ENCODE assay signal across 8 cellular contexts in genomic region chr5:149345892-149346222, GRCh38. TPM values are rescaled to one million over a fixed set of nuclear protein-coding genes. Genes with fewer than 3 reads are reported as not detected.
DNase-seq lines count a peak whose midpoint lies in the region; ATAC-seq, FAIRE-seq and TF ChIP-seq lines count a peak whose summit lies in the region.

No MANE protein-coding gene starts in this region.

- H4K20me1 ChIP-seq in Karpas-422 (ENCODE audit: insufficient read depth, low read depth, low read length), result 0 out of 2 replicates have a peak, but pooled peaks cover 7% of the 10 kb centered on the region

- TF ChIP-seq CTCF in A549 (IDR thresholded peaks at IDR 0.05), result no peak

- peaks cover 46% of the 10 kb centered on the region for H3K79me2 ChIP-seq in Karpas-422 (ENCODE audit: low read length)

- no peak for TF ChIP-seq RAD21 in A549 (conservative IDR thresholded peaks at IDR 0.05 in 1 of 2, IDR thresholded peaks at IDR 0.05 in 1 of 2)

- no peaks in the 10 kb centered on the region for H3K9me2 ChIP-seq in Karpas-422 (replicated peaks; ENCODE audit: insufficient read depth, low read length)

- WGBS in A549 (ENCODE audit: missing lambda C conversion rate), result 2% methylated on average over 11 of the region's 11 CpGs

- FAIRE-seq in A549 (lab: Jason Lieb, UNC), result no peak

- H3K9ac ChIP-seq in Karpas-422 (ENCODE audit: low read length) (peak overlapping the region; percentile 91), adipocyte (ENCODE audit: low read length) (peak overlapping the region; percentile 94), skeletal muscle tissue (ENCODE audit: low read depth in 1 of 3, low read length in 3 of 3) (peak overlapping the region; percentile 74 to 91 (median 85))

- CTCF ChIA-PET in A549 (lab: Yijun Ruan, JAX), result interaction anchor here (0.9 to 12.7 kb wide), 12 partner anchors 11 to 614 kb away, joined by 3 to 93 read pairs (median 4); partner anchors contain the start of genes CSNK1A1 and PCYOX1L

- H3K4me3 ChIP-seq in A549 (peak overlapping the region; percentile 94), Karpas-422 (ENCODE audit: low read length) (peak overlapping the region; percentile 87), adipocyte (ENCODE audit: low read length) (peak overlapping the region; percentile 98), iPS-11a (ENCODE audit: low read depth, low read length) (peak overlapping the region; percentile 96), skeletal muscle tissue (ENCODE audit: low read length in 3 of 3) (peak overlapping the region; percentile 94 to 100 (median 99))

- peaks cover 36% of the 10 kb centered on the region for H3K36me3 ChIP-seq in Karpas-422 (ENCODE audit: insufficient read depth, low read length)
- peaks cover 54% of the 10 kb centered on the region for H3K36me3 ChIP-seq in adipocyte (ENCODE audit: control insufficient read depth, insufficient read depth, low read length, severe bottlenecking)
- peaks cover 30 to 39% (median 32%) of the 10 kb centered on the region in 3 donors for H3K36me3 ChIP-seq in skeletal muscle tissue (ENCODE audit: control insufficient read depth in 3 of 3, insufficient read depth in 3 of 3, low read length in 3 of 3)

- H3K4me1 ChIP-seq in A549 (peaks cover 23% of the 10 kb centered on the region), Karpas-422 (ENCODE audit: low read length) (peaks cover 33% of the 10 kb centered on the region), adipocyte (ENCODE audit: control insufficient read depth, insufficient read depth, low read length) (peaks cover 19% of the 10 kb centered on the region), skeletal muscle tissue (ENCODE audit: control insufficient read depth in 3 of 3, insufficient read depth in 3 of 3, low read length in 3 of 3) (peaks cover 13 to 18% (median 18%) of the 10 kb centered on the region in 3 donors)

- H3K27ac ChIP-seq in A549, result peak overlapping the region; percentile 89 to 93
- peak overlapping the region; percentile 81 for H3K27ac ChIP-seq in Karpas-422 (ENCODE audit: low read length)
- H3K27ac ChIP-seq in skeletal muscle tissue (ENCODE audit: low read depth, low read length), result peak overlapping the region; percentile 59

- TF ChIP-seq POLR2A in A549 (IDR thresholded peaks at IDR 0.05; ENCODE audit: low read length), result no peak

- no peak for TF ChIP-seq EP300 in A549 (IDR thresholded peaks at IDR 0.05)

- H3K9me3 ChIP-seq in A549 (no peaks in the 10 kb centered on the region), Karpas-422 (ENCODE audit: low read length) (no peaks in the 10 kb centered on the region), adipocyte (ENCODE audit: control insufficient read depth, low read length) (no peaks in the 10 kb centered on the region), skeletal muscle tissue (ENCODE audit: control insufficient read depth in 3 of 3, low read length in 3 of 3) (no peaks in the 10 kb centered on the region)

- no peaks in the 10 kb centered on the region for H3K27me3 ChIP-seq in Karpas-422 (ENCODE audit: low read length)
- H3K27me3 ChIP-seq in adipocyte (replicated peaks; ENCODE audit: control insufficient read depth, insufficient read depth, low read length), result no peaks in the 10 kb centered on the region
- no peaks in the 10 kb centered on the region for H3K27me3 ChIP-seq in skeletal muscle tissue (ENCODE audit: control insufficient read depth in 3 of 3, insufficient read depth in 3 of 3, low read length in 3 of 3)

- ATAC-seq in A549 (peak; percentile 17 to 22), GM18502 (IDR thresholded peaks at IDR 0.05; ENCODE audit: poor library complexity, unreplicated experiment) (peak; percentile 10)

- peak overlapping the region; percentile 83 for H3K4me2 ChIP-seq in A549
- peak overlapping the region; percentile 97 for H3K4me2 ChIP-seq in Karpas-422 (ENCODE audit: low read depth, low read length, poor library complexity, severe bottlenecking)

- POLR2A ChIA-PET in A549 (lab: Yijun Ruan, JAX), result interaction anchor here (1.3 to 2.5 kb wide), 4 partner anchors 11 to 93 kb away, joined by 3 to 34 read pairs (median 4); partner anchors contain the start of gene PCYOX1L

- DNase-seq in A549 (ENCODE audit: low read depth in 1 of 2, low spot score in 1 of 2), result peak in 1 of 2 experiments; percentile 23
- DNase-seq in Karpas-422, result peak; percentile 69
- peak; percentile 69 for DNase-seq in adipocyte (ENCODE audit: low read depth)
- no peak for DNase-seq in putamen (ENCODE audit: low spot score)
- no peak for DNase-seq in NCI-H774 (lab: John Stamatoyannopoulos, UW)

- H2AFZ ChIP-seq in Karpas-422 (ENCODE audit: low read length), result no peak overlapping the region

TF ChIP-seq in A549, 52 proteins besides CTCF, POLR2A, EP300 and RAD21:
- 0 out of 2 replicates have a peak, but pooled peaks have one; percentile 2 for TF ChIP-seq KDM1A (IDR thresholded peaks at IDR 0.05; ENCODE audit: low read depth)
- peak in 1 of 2 experiments; percentile 3; a peak in 1 of 4 replicates for TF ChIP-seq CEBPB (IDR thresholded peaks at IDR 0.05)
- no peak for TF ChIP-seq FOXS1 (CRISPR knock-in tag; IDR thresholded peaks at IDR 0.05)

RNA-seq across cellular contexts. Expression of gene GRPEL2, which starts 0.6 kb away (rescaled TPM):
- 17.0 and 26.4 TPM in 2 replicates for polyA plus RNA-seq in A549 (2011; rRNA removed)
- 5.1 and 5.4 TPM in 2 replicates for polyA plus RNA-seq in A549 (2012; cell fraction: cytosol; rRNA removed)
- polyA plus RNA-seq in A549 (2012; cell fraction: nucleus; rRNA removed), result 3.6 and 5.1 TPM in 2 replicates
- polyA plus RNA-seq in A549 (2017; fragmentation: RNase III; extraction: RNeasy Plus Mini Kit Qiagen cat#74134 plus additional on column Dnase treatment), result 9.1 to 10.4 TPM (median 9.7 TPM) in 3 replicates
- 23.5 and 25.1 TPM in 2 replicates for polyA minus RNA-seq in A549 (2011; rRNA and poly(A)+ RNA removed)
- total RNA-seq in Karpas-422 (2014; rRNA removed; shearing (Covaris generic); ENCODE audit: low replicate concordance), result 16.3 and 22.0 TPM in 2 replicates
- 14.1 TPM for total RNA-seq in skeletal muscle tissue

RNA-seq across cellular contexts. Expression of gene PCYOX1L, which starts 12.0 kb away (rescaled TPM):
- polyA plus RNA-seq in A549 (2011; rRNA removed) (6.7 and 7.0 TPM in 2 replicates), A549 (2017; fragmentation: RNase III; extraction: RNeasy Plus Mini Kit Qiagen cat#74134 plus additional on column Dnase treatment) (1.8 to 2.2 TPM (median 2.1 TPM) in 3 replicates)
- 4.3 and 5.1 TPM in 2 replicates for polyA plus RNA-seq in A549 (2012; cell fraction: cytosol; rRNA removed)
- polyA plus RNA-seq in A549 (2012; cell fraction: nucleus; rRNA removed), result 9.9 and 10.8 TPM in 2 replicates
- polyA minus RNA-seq in A549 (2011; rRNA and poly(A)+ RNA removed), result 4.6 and 5.8 TPM in 2 replicates
- 18.4 and 51.6 TPM in 2 replicates for total RNA-seq in Karpas-422 (2014; rRNA removed; shearing (Covaris generic); ENCODE audit: low replicate concordance)
- total RNA-seq in skeletal muscle tissue, result 3.7 TPM

RNA-seq across cellular contexts. Expression of gene IL17B, which starts 33.2 kb away (rescaled TPM):
- polyA plus RNA-seq in A549 (2011; rRNA removed) (0.23 and 0.30 TPM in 2 replicates), A549 (2017; fragmentation: RNase III; extraction: RNeasy Plus Mini Kit Qiagen cat#74134 plus additional on column Dnase treatment) (not detected in 3 replicates)
- polyA plus RNA-seq in A549 (2012; cell fraction: cytosol; rRNA removed), result 0.33 and 0.34 TPM in 2 replicates
- polyA plus RNA-seq in A549 (2012; cell fraction: nucleus; rRNA removed), result 0.28 and 0.49 TPM in 2 replicates
- not detected in 2 replicates for polyA minus RNA-seq in A549 (2011; rRNA and poly(A)+ RNA removed)
- total RNA-seq in Karpas-422 (2014; rRNA removed; shearing (Covaris generic); ENCODE audit: low replicate concordance), result not detected in 2 replicates
- total RNA-seq in skeletal muscle tissue, result 247 TPM

Comparison
In these comparisons a context has a peak if more than half of its experiments do, and no peak if none do; other contexts are left out.
1. DNase-seq: peak in Karpas-422 (single experiment) and adipocyte (single experiment); none in putamen (single experiment) and NCI-H774 (single experiment).
2. RNA of gene IL17B, which starts 33.2 kb away (total RNA-seq): 247 TPM in skeletal muscle tissue (single experiment); not detected in Karpas-422; every median in the first group is over 100 times any median in the second.
3. Peak in every context shown above with its lines, with median percentiles within 50 percentile points of each other: H3K27ac ChIP-seq, H3K4me3 ChIP-seq and H3K9ac ChIP-seq.